In the genomic region with DNA sequence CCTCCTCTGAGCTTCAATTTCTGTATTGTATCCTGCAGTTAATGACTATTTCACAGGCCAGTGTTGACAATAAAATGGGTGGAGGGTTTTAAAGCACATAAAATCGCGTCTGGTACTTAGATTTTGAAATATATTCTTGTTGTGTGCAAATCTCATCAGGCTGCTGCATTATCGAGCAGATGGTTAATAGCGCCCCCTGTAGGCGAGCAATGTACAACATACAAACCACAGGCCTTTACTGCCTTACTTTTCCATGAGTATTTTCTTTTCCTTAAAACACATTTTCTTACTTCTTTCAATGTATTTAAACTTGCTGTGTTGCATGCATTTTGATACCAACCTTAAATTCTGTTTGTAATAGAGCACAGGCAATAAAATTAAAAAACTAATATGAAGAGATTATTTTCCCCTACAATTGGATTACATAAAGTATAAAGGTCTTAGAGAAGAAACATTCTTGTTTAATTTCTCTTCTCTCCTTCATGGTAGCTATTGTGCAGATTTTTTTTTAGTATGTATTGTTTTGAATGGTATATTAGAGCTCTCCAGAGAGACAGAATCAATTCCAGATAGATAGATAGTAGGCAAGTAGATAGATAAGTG, we compare ENCODE assay signal across 8 cellular contexts.
DNase-seq lines count a peak whose midpoint lies in the region; ATAC-seq, FAIRE-seq and TF ChIP-seq lines count a peak whose summit lies in the region.

No MANE protein-coding gene starts in this region.

- no peaks in the 10 kb centered on the region for H3K27me3 Mint-ChIP-seq in WTC11 (ENCODE audit: low read depth)

- no peaks in the 10 kb centered on the region for H3K9me3 Mint-ChIP-seq in WTC11

- DNase-seq in D721Med (ENCODE audit: insufficient read length, low spot score) (no peak), MG63 (peak; percentile 16), WTC11 (ENCODE audit: low spot score) (peak; percentile 67), hepatocyte (ENCODE audit: low spot score) (peak; percentile 63), substantia nigra (lab: John Stamatoyannopoulos, UW) (peak in 34 of 49 donors; percentile 1 to 69 (median 38))

- CTCF ChIA-PET in WTC11 (lab: Charles Lee) = interaction anchor here (0.6 to 2.1 kb wide), 5 partner anchors 9 to 29 kb away, joined by 3 to 5 read pairs (median 4); no protein-coding TSS in a partner anchor

- no peaks in the 10 kb centered on the region for H4K20me1 ChIP-seq in hepatocyte (ENCODE audit: insufficient read depth, poor library complexity, severe bottlenecking)

- no peaks in the 10 kb centered on the region for H3K36me3 Mint-ChIP-seq in WTC11

- no peak overlapping the region for H3K4me2 ChIP-seq in hepatocyte

- no peaks in the 10 kb centered on the region for H3K9me2 ChIP-seq in hepatocyte (replicated peaks; ENCODE audit: insufficient read depth)

- no peaks in the 10 kb centered on the region for H3K79me2 ChIP-seq in hepatocyte

- no peaks in the 10 kb centered on the region for H3K27me3 ChIP-seq in MG63
- H3K27me3 ChIP-seq in hepatocyte = no peaks in the 10 kb centered on the region

- FAIRE-seq in D721Med (lab: Jason Lieb, UNC) = peak; percentile 44

- WGBS in hepatocyte (ENCODE audit: low lambda C conversion rate, missing lambda C conversion rate) = 3% methylated on average over 5 of the region's 5 CpGs

- no peaks in the 10 kb centered on the region for H3K4me1 Mint-ChIP-seq in WTC11

- H3K9me3 ChIP-seq in MG63 (no peaks in the 10 kb centered on the region), hepatocyte (ENCODE audit: low read depth) (no peaks in the 10 kb centered on the region)

- POLR2A ChIA-PET in WTC11 (lab: Charles Lee) = interaction anchor here (0.7 kb wide), 1 partner anchor 682 kb away, joined by 3 read pairs; no protein-coding TSS in a partner anchor

- no peak overlapping the region for H3K4me3 Mint-ChIP-seq in WTC11

- H3K27ac ChIP-seq in hepatocyte (no peak overlapping the region), substantia nigra (ENCODE audit: low read depth, low read length, poor library complexity, severe bottlenecking) (no peak overlapping the region)

- ATAC-seq in GM19328 (IDR thresholded peaks at IDR 0.05; ENCODE audit: unreplicated experiment) (peak; percentile 65), WTC11 (no peak), HG03097 (IDR thresholded peaks at IDR 0.05; ENCODE audit: low FRiP score, unreplicated experiment) (no peak), GM21360 (IDR thresholded peaks at IDR 0.05; ENCODE audit: unreplicated experiment) (no peak)

- no peak overlapping the region for H3K27ac Mint-ChIP-seq in WTC11

- H2AFZ ChIP-seq in hepatocyte = no peak overlapping the region

- H3K36me3 ChIP-seq in MG63 (no peaks in the 10 kb centered on the region), hepatocyte (replicated peaks; ENCODE audit: insufficient read depth, low read depth) (no peaks in the 10 kb centered on the region)

- H3K4me3 ChIP-seq in MG63 (no peak overlapping the region), hepatocyte (no peak overlapping the region)

- H3K4me1 ChIP-seq in hepatocyte (ENCODE audit: insufficient read depth) = no peaks in the 10 kb centered on the region

- TF ChIP-seq CTCF in D721Med (IDR thresholded peaks at IDR 0.05; ENCODE audit: insufficient read depth, missing control alignments) (peak; percentile 73), WTC11 (IDR thresholded peaks at IDR 0.05) (peak; percentile 79), hepatocyte (IDR thresholded peaks at IDR 0.05; ENCODE audit: poor library complexity) (peak; percentile 58)

TF ChIP-seq in WTC11, 78 proteins besides CTCF, POLR2A, EP300 and RAD21:
- TF ChIP-seq, protein P1, sequence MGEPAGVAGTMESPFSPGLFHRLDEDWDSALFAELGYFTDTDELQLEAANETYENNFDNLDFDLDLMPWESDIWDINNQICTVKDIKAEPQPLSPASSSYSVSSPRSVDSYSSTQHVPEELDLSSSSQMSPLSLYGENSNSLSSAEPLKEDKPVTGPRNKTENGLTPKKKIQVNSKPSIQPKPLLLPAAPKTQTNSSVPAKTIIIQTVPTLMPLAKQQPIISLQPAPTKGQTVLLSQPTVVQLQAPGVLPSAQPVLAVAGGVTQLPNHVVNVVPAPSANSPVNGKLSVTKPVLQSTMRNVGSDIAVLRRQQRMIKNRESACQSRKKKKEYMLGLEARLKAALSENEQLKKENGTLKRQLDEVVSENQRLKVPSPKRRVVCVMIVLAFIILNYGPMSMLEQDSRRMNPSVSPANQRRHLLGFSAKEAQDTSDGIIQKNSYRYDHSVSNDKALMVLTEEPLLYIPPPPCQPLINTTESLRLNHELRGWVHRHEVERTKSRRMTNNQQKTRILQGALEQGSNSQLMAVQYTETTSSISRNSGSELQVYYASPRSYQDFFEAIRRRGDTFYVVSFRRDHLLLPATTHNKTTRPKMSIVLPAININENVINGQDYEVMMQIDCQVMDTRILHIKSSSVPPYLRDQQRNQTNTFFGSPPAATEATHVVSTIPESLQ (CRISPR knock-in tag; IDR thresholded peaks at IDR 0.05) = no peak
- TF ChIP-seq RELA (CRISPR knock-in tag; IDR thresholded peaks at IDR 0.05; ENCODE audit: borderline replicate concordance) (no peak), FOXK1 (CRISPR knock-in tag; IDR thresholded peaks at IDR 0.05) (no peak), E2F4 (CRISPR knock-in tag; IDR thresholded peaks at IDR 0.05; ENCODE audit: borderline replicate concordance, low read depth) (no peak), PRRX2 (CRISPR knock-in tag; IDR thresholded peaks at IDR 0.05) (no peak), SMAD3 (CRISPR knock-in tag; IDR thresholded peaks at IDR 0.05; ENCODE audit: borderline replicate concordance) (no peak)
- TF ChIP-seq, protein P2, sequence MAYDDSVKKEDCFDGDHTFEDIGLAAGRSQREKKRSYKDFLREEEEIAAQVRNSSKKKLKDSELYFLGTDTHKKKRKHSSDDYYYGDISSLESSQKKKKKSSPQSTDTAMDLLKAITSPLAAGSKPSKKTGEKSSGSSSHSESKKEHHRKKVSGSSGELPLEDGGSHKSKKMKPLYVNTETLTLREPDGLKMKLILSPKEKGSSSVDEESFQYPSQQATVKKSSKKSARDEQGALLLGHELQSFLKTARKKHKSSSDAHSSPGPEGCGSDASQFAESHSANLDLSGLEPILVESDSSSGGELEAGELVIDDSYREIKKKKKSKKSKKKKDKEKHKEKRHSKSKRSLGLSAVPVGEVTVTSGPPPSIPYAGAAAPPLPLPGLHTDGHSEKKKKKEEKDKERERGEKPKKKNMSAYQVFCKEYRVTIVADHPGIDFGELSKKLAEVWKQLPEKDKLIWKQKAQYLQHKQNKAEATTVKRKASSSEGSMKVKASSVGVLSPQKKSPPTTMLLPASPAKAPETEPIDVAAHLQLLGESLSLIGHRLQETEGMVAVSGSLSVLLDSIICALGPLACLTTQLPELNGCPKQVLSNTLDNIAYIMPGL (CRISPR knock-in tag; IDR thresholded peaks at IDR 0.05) = no peak
TF ChIP-seq in WTC11: peak in this region for 0.
